Comparison of ENCODE assay signal across 10 cellular contexts in genomic region chr7:139103057-139103820, GRCh38. TPM values are rescaled to one million over a fixed set of nuclear protein-coding genes. Genes with fewer than 3 reads are reported as not detected.
DNase-seq lines count a peak whose midpoint lies in the region; ATAC-seq and TF ChIP-seq lines count a peak whose summit lies in the region.
"Had no signal": no experiment of that assay in that cellular context is flagged by ENCODE, and none has a peak within 500 bp of the region (broad histone marks: within the 10 kb centered on the region; RNA-seq: fewer than 3 reads in every experiment).

No MANE protein-coding gene starts in this region.

- H3K4me3 ChIP-seq in CD4-positive, CD25-positive, alpha-beta regulatory T cell (ENCODE audit: low read depth, low read length) = peak overlapping the region; percentile 98
- peak overlapping the region; percentile 92 for H3K4me3 ChIP-seq in HL-60 (replicated peaks; ENCODE audit: insufficient read depth, low read length)

- H3K27ac ChIP-seq in CD4-positive, CD25-positive, alpha-beta regulatory T cell (ENCODE audit: insufficient read depth, low read length, poor library complexity, severe bottlenecking) = peak overlapping the region; percentile 98
- H3K27ac ChIP-seq in HL-60 (replicated peaks) = peak overlapping the region; percentile 97

- H3K27me3 ChIP-seq in CD4-positive, CD25-positive, alpha-beta regulatory T cell (ENCODE audit: control insufficient read depth, insufficient read depth, low read length) = no peaks in the 10 kb centered on the region
- no peaks in the 10 kb centered on the region for H3K27me3 ChIP-seq in HL-60 (ENCODE audit: insufficient read depth, poor library complexity, severe bottlenecking)

- DNase-seq in CD4-positive, CD25-positive, alpha-beta regulatory T cell = no peak
- no peak for DNase-seq in HL-60 (ENCODE audit: low read depth in 1 of 2, low spot score in 1 of 2)
- no peak for DNase-seq in activated naive CD4-positive, alpha-beta T cell treated with anti-CD3 and anti-CD28 coated beads, Interleukin-2, amount 50 U/mL, for 72 hours (ENCODE audit: low spot score in 2 of 2)
- no peak for DNase-seq in natural killer cell
- DNase-seq in HK-2 (ENCODE audit: unreplicated experiment) = no peak
- no peak for DNase-seq in GOT3 (lab: John Stamatoyannopoulos, UW)
- no peak for DNase-seq in OCI-M1 (lab: John Stamatoyannopoulos, UW)
- DNase-seq in NCI-H2029 treated with DMSO at 0.1 percent for 48 hours (lab: John Stamatoyannopoulos, UW) = no peak
- DNase-seq: activated gamma-delta T cell treated with Interleukin-2 at 50 U/mL for 16 hours, NCI-H187 had no signal

- H3K27ac Mint-ChIP-seq in CD4-positive, CD25-positive, alpha-beta regulatory T cell = peak overlapping the region; percentile 48 to 97 (median 83)
- H3K27ac Mint-ChIP-seq in activated naive CD4-positive, alpha-beta T cell treated with anti-CD3 and anti-CD28 coated beads, Interleukin-2, amount 50 U/mL, for 72 hours = peak overlapping the region; percentile 81 to 94
- peak overlapping the region; percentile 96 to 99 for H3K27ac Mint-ChIP-seq in natural killer cell

- no peak for ATAC-seq in CD4-positive, CD25-positive, alpha-beta regulatory T cell (ENCODE audit: low read depth in 2 of 2)
- ATAC-seq in activated naive CD4-positive, alpha-beta T cell treated with anti-CD3 and anti-CD28 coated beads, Interleukin-2, amount 50 U/mL, for 72 hours = no peak
- ATAC-seq in natural killer cell = no peak

- H3K36me3 ChIP-seq in CD4-positive, CD25-positive, alpha-beta regulatory T cell (ENCODE audit: control insufficient read depth, insufficient read depth, low read length) = peaks cover 14% of the 10 kb centered on the region

- no peaks in the 10 kb centered on the region for H3K9me3 ChIP-seq in CD4-positive, CD25-positive, alpha-beta regulatory T cell (ENCODE audit: control insufficient read depth in 2 of 2, low read length in 2 of 2)

- peak overlapping the region; percentile 93 to 99 (median 94) for H3K4me3 Mint-ChIP-seq in CD4-positive, CD25-positive, alpha-beta regulatory T cell
- H3K4me3 Mint-ChIP-seq in natural killer cell = peak overlapping the region; percentile 95

- H3K27me3 Mint-ChIP-seq in CD4-positive, CD25-positive, alpha-beta regulatory T cell = no peaks in the 10 kb centered on the region
- H3K27me3 Mint-ChIP-seq in natural killer cell (ENCODE audit: low read depth in 2 of 2) = no peaks in the 10 kb centered on the region

- H3K4me1 Mint-ChIP-seq in CD4-positive, CD25-positive, alpha-beta regulatory T cell = peaks cover 9 to 53% (median 40%) of the 10 kb centered on the region in 4 donors
- H3K4me1 Mint-ChIP-seq in natural killer cell = peaks cover 71 to 73% of the 10 kb centered on the region in 2 donors

- H3K36me3 Mint-ChIP-seq in CD4-positive, CD25-positive, alpha-beta regulatory T cell = peaks cover 54% of the 10 kb centered on the region
- H3K36me3 Mint-ChIP-seq in activated naive CD4-positive, alpha-beta T cell treated with anti-CD3 and anti-CD28 coated beads, Interleukin-2, amount 50 U/mL, for 72 hours = peaks cover 38 to 67% of the 10 kb centered on the region in 2 donors
- peaks cover 9% of the 10 kb centered on the region for H3K36me3 Mint-ChIP-seq in natural killer cell

- TF ChIP-seq CTCF in HL-60 (IDR thresholded peaks at IDR 0.05; ENCODE audit: insufficient read depth, low read length) = no peak
- TF ChIP-seq CTCF in natural killer cell (IDR thresholded peaks at IDR 0.05) = no peak

- intact Hi-C loops in natural killer cell (cut with micrococcal nuclease) = no loop called here

- H3K4me1 ChIP-seq in CD4-positive, CD25-positive, alpha-beta regulatory T cell (ENCODE audit: control insufficient read depth, insufficient read depth, low read length, poor library complexity, severe bottlenecking) = peaks cover 54% of the 10 kb centered on the region

- peaks cover 0 to 3% (median 0%) of the 10 kb centered on the region in 7 donors for H3K9me3 Mint-ChIP-seq in CD4-positive, CD25-positive, alpha-beta regulatory T cell
- no peaks in the 10 kb centered on the region for H3K9me3 Mint-ChIP-seq in activated naive CD4-positive, alpha-beta T cell treated with anti-CD3 and anti-CD28 coated beads, Interleukin-2, amount 50 U/mL, for 72 hours
- H3K9me3 Mint-ChIP-seq in natural killer cell = no peaks in the 10 kb centered on the region

RNA-seq across cellular contexts. Expression of gene ZC3HAV1, which starts 6.3 kb away (rescaled TPM):
- total RNA-seq in CD4-positive, CD25-positive, alpha-beta regulatory T cell = 220 TPM
- polyA plus RNA-seq in CD4-positive, CD25-positive, alpha-beta regulatory T cell = 100 to 1,000 TPM; 122 to 157 (median 139) TPM
- 100 to 1,000 TPM in 1 of 2 donors, 10 to 100 TPM in 1; 97.8 to 167 TPM for total RNA-seq in activated naive CD4-positive, alpha-beta T cell treated with anti-CD3 and anti-CD28 coated beads, Interleukin-2, amount 50 U/mL, for 72 hours
- total RNA-seq in natural killer cell = 100 to 1,000 TPM; 129 to 153 (median 137) TPM
